ENCODE assay signal across 8 cellular contexts in the genomic region with DNA sequence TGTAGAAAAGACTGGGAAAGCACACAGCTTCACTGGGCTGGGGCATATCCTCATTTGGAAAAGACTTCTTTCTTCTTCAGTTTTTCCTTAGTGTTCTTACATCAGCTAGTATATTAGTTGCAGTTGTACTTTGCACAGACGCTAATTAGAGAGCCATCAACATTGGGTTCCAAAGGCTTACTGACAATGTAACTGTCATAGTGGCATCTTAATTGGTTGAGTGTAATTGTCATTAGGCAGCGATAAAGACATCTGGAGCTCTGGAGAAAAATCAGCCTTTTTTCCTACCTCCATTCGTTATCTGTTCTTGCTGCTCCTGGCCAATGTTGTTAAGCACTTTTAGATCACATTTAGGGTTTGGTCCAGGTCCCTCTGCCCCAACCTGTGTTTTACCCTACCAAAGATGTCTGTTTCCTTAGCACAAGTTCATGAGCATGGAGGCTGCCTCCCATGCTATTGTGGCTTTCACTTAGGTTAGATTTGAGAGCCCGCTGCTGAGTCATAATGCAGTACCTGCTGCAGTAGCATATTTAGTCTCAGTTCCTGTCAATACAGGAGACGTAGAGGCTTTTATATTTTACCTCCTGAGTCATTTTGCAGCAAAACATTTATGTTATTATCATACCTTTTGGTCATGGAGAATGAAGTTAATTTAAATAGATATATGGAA. TPM values are rescaled to one million over a fixed set of nuclear protein-coding genes. Genes with fewer than 3 reads are reported as not detected.
DNase-seq lines count a peak whose midpoint lies in the region; ATAC-seq and TF ChIP-seq lines count a peak whose summit lies in the region.

No MANE protein-coding gene starts in this region.

- peaks cover 20% of the 10 kb centered on the region for H3K36me3 Mint-ChIP-seq in Calu3 (ENCODE audit: insufficient read depth, unreplicated experiment)

- DNase-seq in cerebellum (ENCODE audit: low spot score) (peak; percentile 20), DMS153 (lab: John Stamatoyannopoulos, UW) (no peak), Calu3 (no peak), D341Med (ENCODE audit: low spot score) (no peak), HuH-7 (ENCODE audit: low spot score) (no peak)

- no peaks in the 10 kb centered on the region for H3K9me3 Mint-ChIP-seq in Calu3 (ENCODE audit: low read depth, unreplicated experiment)

- no peak for TF ChIP-seq CTCF in Calu3 (IDR thresholded peaks at IDR 0.05; ENCODE audit: unreplicated experiment)

- CTCF ChIA-PET in Calu3 (lab: Charles Lee), result no interaction called here

- intact Hi-C loops in Calu3 (cut with micrococcal nuclease; ENCODE audit: unreplicated experiment), result loop anchor here (10.0 kb wide), 1 partner anchor 225 kb away; a partner anchor contains a TSS

- H3K4me3 Mint-ChIP-seq in Calu3 (ENCODE audit: low read depth, unreplicated experiment), result no peak overlapping the region

- peaks cover 25% of the 10 kb centered on the region for H3K4me1 Mint-ChIP-seq in Calu3 (ENCODE audit: low read depth, unreplicated experiment)

- no peak overlapping the region for H3K27ac Mint-ChIP-seq in Calu3 (ENCODE audit: unreplicated experiment)

- H3K27me3 Mint-ChIP-seq in Calu3 (ENCODE audit: unreplicated experiment), result no peaks in the 10 kb centered on the region

- ATAC-seq in GM18511 (IDR thresholded peaks at IDR 0.05; ENCODE audit: unreplicated experiment), result peak; percentile 100
- ATAC-seq in GM21447 (IDR thresholded peaks at IDR 0.05; ENCODE audit: unreplicated experiment), result peak; percentile 97
- ATAC-seq in HG03520 (IDR thresholded peaks at IDR 0.05; ENCODE audit: unreplicated experiment), result peak; percentile 98

- no TSS peak for BruUV-seq in Calu3 (replicated peaks; lab: Mats Ljungman, UMichigan)

RNA-seq across cellular contexts. Expression of a gene that starts 49.2 kb away (rescaled TPM):
- total RNA-seq in cerebellum (16.8 TPM), Calu3 (2022) (18.1 and 18.2 TPM in 2 replicates)
